In genomic region chr16:8683640-8684039, GRCh38 we compare ENCODE assay signal across 7 cellular contexts. TPM values are rescaled to one million over a fixed set of nuclear protein-coding genes. Genes with fewer than 3 reads are reported as not detected.
"Had no signal": no experiment of that assay in that cellular context is flagged by ENCODE, and none has a peak within 500 bp of the region (broad histone marks: within the 10 kb centered on the region; RNA-seq: fewer than 3 reads in every experiment).

No MANE protein-coding gene starts in this region.

- H3K9me3 Mint-ChIP-seq: GM23338 had no signal

- DNase-seq: H9, HCEC 1CT, KBM-7 had no signal

- H3K4me3 ChIP-seq: GM23338 had no signal

- H3K4me3 Mint-ChIP-seq: GM23338, H9, IgD-negative memory B cell had no signal

- H2AFZ ChIP-seq: GM23338 had no signal

- H3K4me2 ChIP-seq: GM23338 had no signal

- H3K27ac Mint-ChIP-seq: GM23338, H9, IgD-negative memory B cell had no signal

- H3K27ac ChIP-seq: HL-60 had no signal

RNA-seq across cellular contexts. Expression of gene ABAT, which starts 9.2 kb away (rescaled TPM):
- total RNA-seq: HT1080 had no signal
